In the genomic region with DNA sequence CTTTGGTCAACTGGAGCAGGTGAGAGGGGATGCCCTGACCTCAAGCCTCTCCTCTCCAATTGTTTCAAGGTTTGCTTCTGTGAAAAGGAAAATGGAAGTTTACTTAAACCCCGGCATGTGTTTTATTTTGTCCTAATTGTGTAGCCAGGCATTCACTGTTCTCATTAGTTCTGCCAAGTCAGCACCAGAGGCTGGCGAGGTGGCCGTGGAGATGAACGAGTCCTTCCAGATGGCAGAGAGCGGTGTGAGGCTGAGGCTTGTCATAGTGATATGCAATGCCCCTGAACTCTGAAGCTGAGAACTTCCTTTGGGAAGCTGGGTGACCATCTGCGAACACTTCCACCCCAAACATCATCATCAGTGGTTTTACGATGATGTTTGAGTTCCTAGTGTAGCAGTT, we compare ENCODE assay signal across 26 cellular contexts.
"Had no signal": no experiment of that assay in that cellular context is flagged by ENCODE, and none has a peak within 500 bp of the region (broad histone marks: within the 10 kb centered on the region; RNA-seq: fewer than 3 reads in every experiment).

No MANE protein-coding gene starts in this region.

- ATAC-seq: left colon; left lung; lower lobe of right lung; naive thymus-derived CD8-positive, alpha-beta T cell; right cardiac atrium; stimulated activated effector memory CD8-positive, alpha-beta T cell treated with anti-CD3 and anti-CD28 coated beads, Interleukin-12 subunit alpha, Interleukin-12 subunit beta, amount 100 ng/mL, for 72 hours had no signal

- H3K27ac Mint-ChIP-seq: naive thymus-derived CD8-positive, alpha-beta T cell; nephron; stimulated activated effector memory CD8-positive, alpha-beta T cell treated with anti-CD3 and anti-CD28 coated beads, Interleukin-12 subunit alpha, Interleukin-12 subunit beta, amount 100 ng/mL, for 72 hours; stimulated activated naive CD8-positive, alpha-beta T cell treated with anti-CD3 and anti-CD28 coated beads, Interleukin-15, Interleukin-2, amounts not matched to agents 100 ng/mL and 50 ng/mL, for 24 hours; type B pancreatic cell had no signal

- H3K4me3 Mint-ChIP-seq: naive thymus-derived CD8-positive, alpha-beta T cell; nephron; neural crest cell; stimulated activated effector memory CD8-positive, alpha-beta T cell treated with anti-CD3 and anti-CD28 coated beads, Interleukin-12 subunit alpha, Interleukin-12 subunit beta, amount 100 ng/mL, for 72 hours; stimulated activated naive CD8-positive, alpha-beta T cell treated with anti-CD3 and anti-CD28 coated beads, Interleukin-15, Interleukin-2, amounts not matched to agents 100 ng/mL and 50 ng/mL, for 24 hours; type B pancreatic cell had no signal

- H3K4me1 ChIP-seq: left lung, lower lobe of right lung, pancreas, prostate gland, sigmoid colon, spleen, suprapubic skin, tibial nerve had no signal

- H3K4me3 ChIP-seq: left lung, lower lobe of right lung, pancreas, prostate gland, sigmoid colon, spleen, suprapubic skin, thoracic aorta, tibial nerve had no signal

- H3K36me3 ChIP-seq: left lung, lower lobe of right lung, pancreas, prostate gland, sigmoid colon, spleen, suprapubic skin, thoracic aorta, tibial nerve had no signal

- H3K27me3 Mint-ChIP-seq: stimulated activated naive CD8-positive, alpha-beta T cell treated with anti-CD3 and anti-CD28 coated beads, Interleukin-15, Interleukin-2, amounts not matched to agents 100 ng/mL and 50 ng/mL, for 24 hours; type B pancreatic cell had no signal

- H3K36me3 Mint-ChIP-seq: stimulated activated effector memory CD8-positive, alpha-beta T cell treated with anti-CD3 and anti-CD28 coated beads, Interleukin-12 subunit alpha, Interleukin-12 subunit beta, amount 100 ng/mL, for 72 hours; type B pancreatic cell had no signal

- H3K9me3 Mint-ChIP-seq: nephron had no signal

- H3K4me1 Mint-ChIP-seq: naive thymus-derived CD8-positive, alpha-beta T cell; nephron; neural crest cell; stimulated activated effector memory CD8-positive, alpha-beta T cell treated with anti-CD3 and anti-CD28 coated beads, Interleukin-12 subunit alpha, Interleukin-12 subunit beta, amount 100 ng/mL, for 72 hours had no signal

- H3K27ac ChIP-seq: left lung, lower lobe of right lung, pancreas, prostate gland, sigmoid colon, spleen, suprapubic skin, thoracic aorta, tibial nerve had no signal

- H3K9me3 ChIP-seq: left lung, lower lobe of right lung, pancreas, prostate gland, sigmoid colon, suprapubic skin, thoracic aorta, tibial nerve had no signal

- DNase-seq: hippocampal formation; kidney; left colon; left lung; lower lobe of right lung; mammary epithelial cell; mesenchymal stem cell; naive thymus-derived CD8-positive, alpha-beta T cell; pancreas; posterior cingulate gyrus; retina; right cardiac atrium; sigmoid colon; small intestine; spleen; stimulated activated CD4-positive, alpha-beta T cell treated with anti-CD3 and anti-CD28 coated beads, Interleukin-4, amount 100 ng/mL, for 24 hours; stimulated activated naive CD4-positive, alpha-beta T cell had no signal

- H3K27me3 ChIP-seq: left lung, pancreas, sigmoid colon, tibial nerve had no signal

- FAIRE-seq: kidney, pancreas, small intestine had no signal
